Comparison of ENCODE assay signal across 9 cellular contexts in the genomic region with DNA sequence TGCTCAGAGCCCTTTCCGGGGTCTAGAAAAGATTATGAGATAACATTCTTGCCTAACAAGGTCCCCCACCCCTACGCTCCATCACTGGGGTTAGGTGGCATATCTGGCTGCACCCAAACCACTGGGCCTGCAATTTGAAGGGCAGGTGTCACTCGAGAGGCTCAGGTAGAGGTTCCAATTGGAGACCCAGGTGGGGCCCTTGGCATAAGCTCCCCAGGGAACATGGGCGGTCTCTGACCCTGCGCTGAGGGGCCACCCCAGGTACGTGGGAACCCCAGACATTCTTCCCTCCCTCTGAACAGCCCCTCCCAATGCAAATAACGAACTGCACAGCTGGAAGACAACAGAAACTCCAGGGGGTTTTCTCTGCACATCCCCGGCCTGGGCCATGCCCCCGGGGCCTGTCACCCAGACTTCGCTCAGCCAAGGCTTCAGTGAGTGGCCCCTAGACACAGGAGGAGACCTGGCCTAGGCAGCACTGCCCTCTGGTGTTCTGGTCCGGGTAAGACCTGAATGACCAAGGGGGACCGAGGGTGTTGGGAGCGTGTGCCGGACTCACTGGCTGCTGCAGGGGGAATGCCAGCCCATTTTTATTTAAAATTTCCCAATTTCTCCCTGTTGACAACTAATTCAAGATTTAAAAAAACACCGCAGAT. TPM values are rescaled to one million over a fixed set of nuclear protein-coding genes. Genes with fewer than 3 reads are reported as not detected.
DNase-seq lines count a peak whose midpoint lies in the region; ATAC-seq and TF ChIP-seq lines count a peak whose summit lies in the region.
"Had no signal": no experiment of that assay in that cellular context is flagged by ENCODE, and none has a peak within 500 bp of the region (broad histone marks: within the 10 kb centered on the region; RNA-seq: fewer than 3 reads in every experiment).

No MANE protein-coding gene starts in this region.

- no peak overlapping the region for H3K27ac ChIP-seq in CD4-positive, alpha-beta T cell (ENCODE audit: low read depth, low read length)
- H3K27ac ChIP-seq in right cardiac atrium (ENCODE audit: low read length) (no peak overlapping the region), smooth muscle cell (ENCODE audit: low read depth) (no peak overlapping the region)

- H3K9me3 Mint-ChIP-seq in CD4-positive, alpha-beta T cell: no peaks in the 10 kb centered on the region
- H3K9me3 Mint-ChIP-seq in HFFc6: no peaks in the 10 kb centered on the region

- no peak overlapping the region for H3K9ac ChIP-seq in smooth muscle cell (ENCODE audit: low read depth)

- 60% methylated on average over 15 of the region's 15 CpGs for WGBS in right cardiac atrium
- whole genome bisulfite sequencing in smooth muscle cell (ENCODE audit: low lambda C conversion rate): 84% methylated on average over 15 of the region's 15 CpGs

- H3K4me1 ChIP-seq in right cardiac atrium (ENCODE audit: control insufficient read depth, insufficient read depth, low read length) (peaks cover 8% of the 10 kb centered on the region), smooth muscle cell (ENCODE audit: low read depth) (no peaks in the 10 kb centered on the region)

- ATAC-seq in CD4-positive, alpha-beta T cell (ENCODE audit: poor library complexity): peak; percentile 55
- ATAC-seq in right cardiac atrium (peak; percentile 17 to 49), GM19395 (IDR thresholded peaks at IDR 0.05; ENCODE audit: unreplicated experiment) (no peak)
- ATAC-seq: left colon had no signal

- no peak overlapping the region for H3K4me3 Mint-ChIP-seq in CD4-positive, alpha-beta T cell
- no peak overlapping the region for H3K4me3 Mint-ChIP-seq in HFFc6

- H2AFZ ChIP-seq in smooth muscle cell (ENCODE audit: low read depth): no peak overlapping the region

- H3K79me2 ChIP-seq in smooth muscle cell (ENCODE audit: low read depth): no peaks in the 10 kb centered on the region

- H3K27ac Mint-ChIP-seq in CD4-positive, alpha-beta T cell: peak overlapping the region; percentile 30
- H3K27ac Mint-ChIP-seq in HFFc6: no peak overlapping the region

- intact Hi-C loops in CD4-positive, alpha-beta T cell (cut with DNase I, micrococcal nuclease): loop anchor here (1.0 to 2.0 kb wide), 3 partner anchors 80 to 113 kb away; no protein-coding TSS in a partner anchor
- intact Hi-C loops in right cardiac atrium (cut with DNase I): loop anchor here in 2 of 4 donors (5.0 kb wide), 1 partner anchor 80 kb away; no protein-coding TSS in a partner anchor

- H4K20me1 ChIP-seq in smooth muscle cell (ENCODE audit: low read depth): peaks cover 100% of the 10 kb centered on the region

- CTCF ChIA-PET in CD4-positive, alpha-beta T cell (lab: Charles Lee): interaction anchor here (1.3 to 1.5 kb wide), 2 partner anchors 81 to 112 kb away, joined by 6 to 9 read pairs; no protein-coding TSS in a partner anchor

- H3K36me3 ChIP-seq in smooth muscle cell (ENCODE audit: low read depth): no peaks in the 10 kb centered on the region

- peaks cover 22% of the 10 kb centered on the region for H3K36me3 Mint-ChIP-seq in CD4-positive, alpha-beta T cell (ENCODE audit: low read depth)
- H3K36me3 Mint-ChIP-seq in HFFc6 (ENCODE audit: low read depth): peaks cover 8% of the 10 kb centered on the region

- POLR2A ChIA-PET in CD4-positive, alpha-beta T cell (lab: Charles Lee): interaction anchor here (1.3 kb wide), 1 partner anchor 112 kb away, joined by 3 read pairs; no protein-coding TSS in a partner anchor

- no peak overlapping the region for H3K4me2 ChIP-seq in smooth muscle cell

- no peaks in the 10 kb centered on the region for H3K27me3 Mint-ChIP-seq in CD4-positive, alpha-beta T cell
- peaks cover 29% of the 10 kb centered on the region for H3K27me3 Mint-ChIP-seq in HFFc6 (ENCODE audit: insufficient read depth)

- no peaks in the 10 kb centered on the region for H3K9me3 ChIP-seq in CD4-positive, alpha-beta T cell (ENCODE audit: control insufficient read depth, low read length)
- H3K9me3 ChIP-seq in right cardiac atrium (ENCODE audit: control insufficient read depth, low read length) (no peaks in the 10 kb centered on the region), smooth muscle cell (replicated peaks; ENCODE audit: low read depth) (no peaks in the 10 kb centered on the region)

- H3K4me3 ChIP-seq in right cardiac atrium (ENCODE audit: low read length) (no peak overlapping the region), smooth muscle cell (no peak overlapping the region)

- H3K27me3 ChIP-seq in CD4-positive, alpha-beta T cell (ENCODE audit: control insufficient read depth, insufficient read depth, low read length): no peaks in the 10 kb centered on the region
- H3K27me3 ChIP-seq in right cardiac atrium (ENCODE audit: control insufficient read depth, insufficient read depth): no peaks in the 10 kb centered on the region
- H3K27me3 ChIP-seq in smooth muscle cell (ENCODE audit: low read depth): no peaks in the 10 kb centered on the region

- peaks cover 10% of the 10 kb centered on the region for H3K4me1 Mint-ChIP-seq in CD4-positive, alpha-beta T cell (ENCODE audit: low read depth)
- peaks cover 7% of the 10 kb centered on the region for H3K4me1 Mint-ChIP-seq in HFFc6 (ENCODE audit: low read depth)

- H3F3A ChIP-seq in smooth muscle cell (ENCODE audit: low read depth): peaks cover 38% of the 10 kb centered on the region

- TF ChIP-seq CTCF in CD4-positive, alpha-beta T cell (IDR thresholded peaks at IDR 0.05): peak; percentile 70
- TF ChIP-seq CTCF in HFFc6 (IDR thresholded peaks at IDR 0.05) (peak; percentile 76), smooth muscle cell (IDR thresholded peaks at IDR 0.05; ENCODE audit: borderline replicate concordance, insufficient read depth, poor library complexity, severe bottlenecking) (peak; percentile 46)

- peak in 7 of 10 experiments; percentile 27 to 50 (median 37) for DNase-seq in CD4-positive, alpha-beta T cell
- DNase-seq in HFFc6 (no peak), RPMI7951 (ENCODE audit: low read depth) (peak; percentile 47), anterior cingulate cortex (lab: John Stamatoyannopoulos, UW) (peak in 41 of 58 donors; percentile 15 to 70 (median 38)), right cardiac atrium (peak; percentile 57 to 89 (median 85)), smooth muscle cell (lab: John Stamatoyannopoulos, UW; ENCODE audit: unreplicated experiment) (no peak), NCI-H1436 treated with DMSO at 0.1 percent for 48 hours (lab: John Stamatoyannopoulos, UW) (no peak)

RNA-seq across cellular contexts. Expression of gene DSTN, which starts 47.5 kb away (rescaled TPM):
- total RNA-seq in CD4-positive, alpha-beta T cell: 10 to 100 TPM; 36.0 to 38.9 TPM
- total RNA-seq in HFFc6 (2021; fragmentation: NEBNext Ultra II Directional; extraction: Animal tissue kit (Norgen Biotek cat#: 25700)): 100 to 1,000 TPM; 497 to 624 (median 521) TPM
- 541 and 689 TPM in 2 replicates for total RNA-seq in RPMI7951 (2014; rRNA removed; shearing (Covaris generic))
- total RNA-seq in right cardiac atrium (100 to 1,000 TPM; 720 to 770 (median 741) TPM), smooth muscle cell (486 and 582 TPM in 2 replicates)
- polyA plus RNA-seq in right cardiac atrium (929 TPM), smooth muscle cell (534 and 559 TPM in 2 replicates)

Comparison
In these comparisons a context has a peak if more than half of its experiments do, and no peak if none do; other contexts are left out.
1. DNase-seq: peak in CD4-positive, alpha-beta T cell (7 of 10), RPMI7951 (single experiment), anterior cingulate cortex (41 of 58) and right cardiac atrium (3 of 3); none in HFFc6 (single experiment), smooth muscle cell (single experiment) and NCI-H1436 treated with DMSO at 0.1 percent for 48 hours (single experiment).
2. RNA of gene DSTN, which starts 47.5 kb away (total RNA-seq): 720 to 770 TPM in right cardiac atrium, 541 to 689 TPM in RPMI7951, 497 to 624 TPM in HFFc6 and 486 to 582 TPM in smooth muscle cell; 36.0 to 38.9 TPM in CD4-positive, alpha-beta T cell; every median in the first group is over 10 times any median in the second.
3. Peak in every context shown above with its lines, with median percentiles within 50 percentile points of each other: CTCF ChIP-seq.